In the genomic region with DNA sequence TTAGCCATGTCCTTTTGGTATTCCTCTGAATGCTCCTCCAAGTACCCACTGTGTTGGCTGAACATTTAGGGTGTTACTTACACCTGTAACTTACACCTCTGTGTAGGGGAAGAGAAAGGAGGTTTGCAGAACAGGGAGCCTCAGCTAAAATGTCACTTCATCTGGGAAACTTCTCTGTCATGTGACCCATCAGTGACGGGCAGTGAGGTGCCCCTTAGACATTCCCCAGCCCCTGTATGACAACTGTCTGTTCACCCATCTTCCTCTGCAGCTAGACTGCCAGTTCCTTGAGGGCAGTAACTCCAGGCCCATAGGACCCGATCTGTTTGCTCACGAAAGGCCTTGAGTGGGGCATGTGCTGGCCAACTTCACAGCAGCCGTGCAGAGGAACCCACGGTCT, we compare ENCODE assay signal across 1 cellular context.
TF ChIP-seq lines count a peak whose summit lies in the region.

No MANE protein-coding gene starts in this region.

TF ChIP-seq in IMR-90, 13 proteins besides CTCF, POLR2A, EP300 and RAD21:
- TF ChIP-seq, protein P1, sequence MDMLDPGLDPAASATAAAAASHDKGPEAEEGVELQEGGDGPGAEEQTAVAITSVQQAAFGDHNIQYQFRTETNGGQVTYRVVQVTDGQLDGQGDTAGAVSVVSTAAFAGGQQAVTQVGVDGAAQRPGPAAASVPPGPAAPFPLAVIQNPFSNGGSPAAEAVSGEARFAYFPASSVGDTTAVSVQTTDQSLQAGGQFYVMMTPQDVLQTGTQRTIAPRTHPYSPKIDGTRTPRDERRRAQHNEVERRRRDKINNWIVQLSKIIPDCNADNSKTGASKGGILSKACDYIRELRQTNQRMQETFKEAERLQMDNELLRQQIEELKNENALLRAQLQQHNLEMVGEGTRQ (IDR thresholded peaks at IDR 0.05; ENCODE audit: low read depth, low read length) = 0 out of 2 replicates have a peak, but pooled peaks have one; percentile 4
- TF ChIP-seq SMC3 (IDR thresholded peaks at IDR 0.05; ENCODE audit: low read depth, low read length) = no peak
TF ChIP-seq in IMR-90: peak in this region for 1.
